ENCODE assay signal across 7 cellular contexts in genomic region chr6:107280001-107280400, GRCh38.
A peak's percentile ranks its signal among the peaks of the same experiment; 100 is the strongest.
DNase-seq lines count a peak whose midpoint lies in the region; ATAC-seq, FAIRE-seq and TF ChIP-seq lines count a peak whose summit lies in the region.
"Not testable (repeated sequence)": the region's sequence is repeated elsewhere in the genome, so short reads cannot be mapped to it uniquely, and the experiment has no call there.

No MANE protein-coding gene starts in this region.

- not testable (repeated sequence) for H3K27ac ChIP-seq in GM23338 (ENCODE audit: low read depth); H9 (ENCODE audit: insufficient read length, low read depth, low read length); WERI-Rb-1; K562 (ENCODE audit: extremely low read depth, low read depth, low read length)

- H3K4ac ChIP-seq in H9 (ENCODE audit: low read depth, low read length) = not testable (repeated sequence)

- in situ Hi-C loops in K562 (cut with MboI) = not testable (repeated sequence)

- not testable (repeated sequence) for H2BK5ac ChIP-seq in H9 (ENCODE audit: insufficient read length, low read length)

- H3K4me2 ChIP-seq in GM23338; H9 (ENCODE audit: insufficient read depth, insufficient read length, low read length); K562 (ENCODE audit: insufficient read depth, low read length): not testable (repeated sequence)

- H3K36me3 ChIP-seq in GM23338 (ENCODE audit: insufficient read depth); WERI-Rb-1; K562 (ENCODE audit: control insufficient read depth, insufficient read depth, low read length): not testable (repeated sequence)

- BruUV-seq in K562 (replicated peaks; lab: Mats Ljungman, UMichigan) = not testable (repeated sequence)

- not testable (repeated sequence) for H3K9ac ChIP-seq in H9 (ENCODE audit: extremely low read depth, insufficient read length, low read length); K562 (ENCODE audit: insufficient read depth in 1 of 2, low read depth in 2 of 2, low read length in 2 of 2)

- H3K9me3 ChIP-seq in H9 (ENCODE audit: control insufficient read depth, low read depth, low read length); WERI-Rb-1 (ENCODE audit: severe bottlenecking); K562 (replicated peaks; ENCODE audit: control insufficient read depth, insufficient read depth, low read depth, low read length): not testable (repeated sequence)

- not testable (repeated sequence) for H3K23me2 ChIP-seq in H9 (ENCODE audit: insufficient read length, low read depth, low read length, poor library complexity, severe bottlenecking)

- not testable (repeated sequence) for H4K91ac ChIP-seq in H9 (ENCODE audit: insufficient read length, low read depth, low read length)

- H3K27me3 Mint-ChIP-seq in GM23338 (ENCODE audit: insufficient read depth, low read depth, poor library complexity); H9 (ENCODE audit: low read depth); WTC11 (ENCODE audit: low read depth); nephron progenitor cell (ENCODE audit: low read depth, poor library complexity): not testable (repeated sequence)

- not testable (repeated sequence) for FAIRE-seq in K562 (lab: Jason Lieb, UNC)

- not testable (repeated sequence) for H4K20me1 ChIP-seq in GM23338 (replicated peaks; ENCODE audit: insufficient read depth); H9 (ENCODE audit: control insufficient read depth, insufficient read depth, insufficient read length); K562 (replicated peaks; ENCODE audit: control insufficient read depth, insufficient read depth, low read length)

- H4K5ac ChIP-seq in H9 (ENCODE audit: insufficient read length, low read depth, low read length) = not testable (repeated sequence)

- ATAC-seq in GM23338, WTC11, K562: not testable (repeated sequence)

- not testable (repeated sequence) for TF ChIP-seq RAD21 in K562 (CRISPR knock-in tag; conservative IDR thresholded peaks at IDR 0.05 in 1 of 2, IDR thresholded peaks at IDR 0.05 in 1 of 2)

- not testable (repeated sequence) for H2AK5ac ChIP-seq in H9 (ENCODE audit: insufficient read length, low read length)

- not testable (repeated sequence) for H2AFZ ChIP-seq in GM23338; H9 (ENCODE audit: low read length)
- H2AFZ ChIP-seq in K562 (ENCODE audit: low read depth, low read length) = 0 out of 2 replicates have a peak overlapping the region, but pooled peaks have one; percentile 43

- DNase-seq in GM23338 (ENCODE audit: low spot score); H9; WTC11 (ENCODE audit: low spot score); K562 (ENCODE audit: extremely low read depth in 1 of 4, low spot score in 3 of 4); nephron progenitor cell: not testable (repeated sequence)
- DNase-seq in WERI-Rb-1 (peak; percentile 27), left kidney (ENCODE audit: low read depth, low spot score) (peak; percentile 19)

- not testable (repeated sequence) for H3F3A ChIP-seq in GM23338 (replicated peaks; ENCODE audit: low read depth)

- H3K18ac ChIP-seq in H9 (ENCODE audit: insufficient read length, low read depth, low read length) = not testable (repeated sequence)

- not testable (repeated sequence) for H2BK12ac ChIP-seq in H9 (ENCODE audit: insufficient read length, low read depth, low read length)

- intact Hi-C loops in K562 (cut with micrococcal nuclease) = not testable (repeated sequence)

- POLR2A ChIA-PET in WTC11 (lab: Charles Lee) = not testable (repeated sequence)
- POLR2A ChIA-PET in K562 (lab: Yijun Ruan, JAX) = interaction anchor here (1.2 kb wide), 1 partner anchor 20 kb away, joined by 3 read pairs; no protein-coding TSS in a partner anchor

- not testable (repeated sequence) for TF ChIP-seq EP300 in K562 (IDR thresholded peaks at IDR 0.05; ENCODE audit: low read length)

- not testable (repeated sequence) for H3K9me1 ChIP-seq in K562 (ENCODE audit: control insufficient read depth, insufficient read depth, low read length)

- H3K4me1 ChIP-seq in GM23338 (ENCODE audit: insufficient read depth) = peaks cover 18% of the 10 kb centered on the region
- not testable (repeated sequence) for H3K4me1 ChIP-seq in H9 (ENCODE audit: insufficient read depth, low read length)
- peaks cover 21 to 27% of the 10 kb centered on the region in 2 experiments for H3K4me1 ChIP-seq in K562 (replicated peaks in 1 of 2; ENCODE audit: control insufficient read depth in 2 of 2, insufficient read depth in 2 of 2, low read length in 2 of 2)

- H3K56ac ChIP-seq in H9 (ENCODE audit: insufficient read length, low read depth, low read length) = not testable (repeated sequence)

- no CpG with 5 or more reads among the region's 7 CpGs for WGBS in H9 (ENCODE audit: extremely low coverage, insufficient read length, low lambda C conversion rate)
- 33% methylated on average over 7 of the region's 7 CpGs for WGBS in K562 (ENCODE audit: insufficient coverage, low coverage, missing lambda C conversion rate)

- not testable (repeated sequence) for H4K8ac ChIP-seq in H9 (replicated peaks; ENCODE audit: insufficient read length, low read depth, low read length)

- H3T11ph ChIP-seq in H9 (ENCODE audit: low read length) = not testable (repeated sequence)

- CTCF ChIA-PET in WTC11 (lab: Charles Lee) = interaction anchor here (0.6 to 1.4 kb wide), 2 partner anchors 36 to 38 kb away, joined by 3 to 5 read pairs; no protein-coding TSS in a partner anchor
- CTCF ChIA-PET in K562 (lab: Yijun Ruan, JAX; ENCODE audit: low intra/inter-chr PET ratio) = not testable (repeated sequence)

- H3K4me3 ChIP-seq in GM23338; WERI-Rb-1 (ENCODE audit: low read depth, low read length); K562: not testable (repeated sequence)

- H2BK120ac ChIP-seq in H9 (ENCODE audit: low read depth, low read length, poor library complexity, severe bottlenecking) = not testable (repeated sequence)

- not testable (repeated sequence) for H3K9me3 Mint-ChIP-seq in GM23338, H9, WTC11, nephron progenitor cell

- TF ChIP-seq CTCF in GM23338 (conservative IDR thresholded peaks at IDR 0.05; ENCODE audit: low read depth in 2 of 2); H9 (conservative IDR thresholded peaks at IDR 0.05); WERI-Rb-1 (IDR thresholded peaks at IDR 0.05; ENCODE audit: low read depth, low read length); WTC11 (IDR thresholded peaks at IDR 0.05); K562 (IDR thresholded peaks at IDR 0.05 in 2 of 3, conservative IDR thresholded peaks at IDR 0.05 in 1 of 3; ENCODE audit: insufficient read depth in 2 of 3, low read depth in 1 of 3, low read length in 3 of 3); nephron progenitor cell (IDR thresholded peaks at IDR 0.05): not testable (repeated sequence)

- H3K4me1 Mint-ChIP-seq in GM23338 = peaks cover 15% of the 10 kb centered on the region
- H3K4me1 Mint-ChIP-seq in H9 = peaks cover 21 to 28% of the 10 kb centered on the region in 2 experiments
- peaks cover 30% of the 10 kb centered on the region for H3K4me1 Mint-ChIP-seq in WTC11
- not testable (repeated sequence) for H3K4me1 Mint-ChIP-seq in nephron progenitor cell

- peak overlapping the region; percentile 77; the same call in 1 of the 2 replicates for H3K27ac Mint-ChIP-seq in GM23338
- peak overlapping the region in 2 of 3 experiments; percentile 44 to 73; a peak in 2 of 7 replicates for H3K27ac Mint-ChIP-seq in H9
- peak overlapping the region; percentile 32; the same call in 1 of the 2 replicates for H3K27ac Mint-ChIP-seq in WTC11
- peak overlapping the region; percentile 45 for H3K27ac Mint-ChIP-seq in nephron progenitor cell

- TF ChIP-seq POLR2A in K562 (conservative IDR thresholded peaks at IDR 0.05) = not testable (repeated sequence)

- H3K27me3 ChIP-seq in GM23338 (ENCODE audit: insufficient read depth); H9 (ENCODE audit: insufficient read depth, low read length); WERI-Rb-1 (ENCODE audit: insufficient read depth, low read depth, severe bottlenecking); K562 (ENCODE audit: control insufficient read depth in 2 of 2, insufficient read depth in 2 of 2, low read length in 2 of 2): not testable (repeated sequence)

- H3K79me1 ChIP-seq in H9 (ENCODE audit: insufficient read depth, low read depth, low read length, poor library complexity, severe bottlenecking) = not testable (repeated sequence)

- H3K36me3 Mint-ChIP-seq in GM23338 (ENCODE audit: low read depth); H9 (ENCODE audit: insufficient read depth in 1 of 3, low read depth in 3 of 3); WTC11; nephron progenitor cell (ENCODE audit: low read depth): not testable (repeated sequence)

- H2BK15ac ChIP-seq in H9 (ENCODE audit: low read depth, low read length) = not testable (repeated sequence)

- H3K14ac ChIP-seq in H9 (ENCODE audit: insufficient read depth, low read length) = not testable (repeated sequence)

- not testable (repeated sequence) for H3K79me2 ChIP-seq in GM23338 (replicated peaks; ENCODE audit: insufficient read depth); H9 (ENCODE audit: insufficient read depth, low read length); K562 (ENCODE audit: control insufficient read depth, insufficient read depth, low read length)

- not testable (repeated sequence) for H3K23ac ChIP-seq in H9 (ENCODE audit: insufficient read length, low read depth, low read length)

- H3K4me3 Mint-ChIP-seq in GM23338, H9, WTC11, nephron progenitor cell: not testable (repeated sequence)

- not testable (repeated sequence) for H3K9me2 ChIP-seq in GM23338 (ENCODE audit: insufficient read depth)

- H2BK20ac ChIP-seq in H9 (ENCODE audit: low read depth, low read length, poor library complexity, severe bottlenecking) = not testable (repeated sequence)

TF ChIP-seq in K562, 482 proteins besides CTCF, POLR2A, EP300 and RAD21:
- TF ChIP-seq DPF2 (IDR thresholded peaks at IDR 0.05) (0 out of 2 replicates have a peak, but pooled peaks have one; percentile 23), NRF1 (conservative IDR thresholded peaks at IDR 0.05 in 1 of 2, IDR thresholded peaks at IDR 0.05 in 1 of 2) (peak; percentile 44 to 63)
